Comparison of ENCODE assay signal across 14 cellular contexts in the genomic region with DNA sequence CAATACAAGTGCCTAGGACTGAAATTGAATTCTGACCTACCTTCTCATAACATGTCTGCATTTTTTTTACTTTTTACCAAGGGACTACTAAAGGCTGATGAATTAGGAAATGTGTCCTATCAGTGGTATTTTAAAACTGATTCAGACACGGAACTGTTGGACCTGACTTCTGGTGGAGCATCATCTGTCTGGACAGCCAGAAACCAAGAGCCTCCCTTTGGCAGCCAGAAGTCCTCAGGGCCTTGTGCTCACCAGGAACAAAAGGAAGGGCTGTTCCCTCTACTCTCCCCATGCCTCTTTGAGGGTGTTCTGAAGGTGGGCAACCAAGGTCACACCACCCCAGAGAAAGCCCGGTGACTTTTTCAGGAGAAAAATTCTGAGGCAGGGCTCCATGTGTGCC.
DNase-seq lines count a peak whose midpoint lies in the region; ATAC-seq and TF ChIP-seq lines count a peak whose summit lies in the region.
"Had no signal": no experiment of that assay in that cellular context is flagged by ENCODE, and none has a peak within 500 bp of the region (broad histone marks: within the 10 kb centered on the region; RNA-seq: fewer than 3 reads in every experiment).

No MANE protein-coding gene starts in this region.

- H3K27ac ChIP-seq in cardiac muscle cell (peak overlapping the region; percentile 87), rectal smooth muscle tissue (ENCODE audit: low read depth, low read length) (peak overlapping the region; percentile 82), ascending aorta (peak overlapping the region in 1 of 2 donors; percentile 73)

- TF ChIP-seq POLR2A in lower leg skin (IDR thresholded peaks at IDR 0.05) = no peak

- no peak overlapping the region for H3K9ac ChIP-seq in rectal smooth muscle tissue (ENCODE audit: low read length)

- no peaks in the 10 kb centered on the region for H3K36me3 ChIP-seq in cardiac muscle cell
- H3K36me3 ChIP-seq in rectal smooth muscle tissue (ENCODE audit: control insufficient read depth, insufficient read depth, low read length) = no peaks in the 10 kb centered on the region
- H3K36me3 ChIP-seq in ascending aorta = no peaks in the 10 kb centered on the region

- H3K27me3 ChIP-seq in cardiac muscle cell = no peaks in the 10 kb centered on the region
- no peaks in the 10 kb centered on the region for H3K27me3 ChIP-seq in rectal smooth muscle tissue (ENCODE audit: control insufficient read depth, insufficient read depth, low read length)
- H3K27me3 ChIP-seq in ascending aorta = no peaks in the 10 kb centered on the region

- no peaks in the 10 kb centered on the region for H3K36me3 Mint-ChIP-seq in glutamatergic neuron (ENCODE audit: unreplicated experiment)
- H3K36me3 Mint-ChIP-seq: activated naive CD8-positive, alpha-beta T cell treated with anti-CD3 and anti-CD28 coated beads for 36 hours; T-cell had no signal

- ATAC-seq in Right ventricle myocardium superior (ENCODE audit: poor library complexity) (no peak), HG02973 (IDR thresholded peaks at IDR 0.05; ENCODE audit: unreplicated experiment) (no peak)
- ATAC-seq: T-cell had no signal

- TF ChIP-seq CTCF in cardiac muscle cell (IDR thresholded peaks at IDR 0.05; ENCODE audit: low read depth, low read length) = no peak
- TF ChIP-seq CTCF in glutamatergic neuron (IDR thresholded peaks at IDR 0.05; ENCODE audit: partially characterized antibody, unreplicated experiment) = no peak
- no peak for TF ChIP-seq CTCF in ascending aorta (IDR thresholded peaks at IDR 0.05)
- no peak for TF ChIP-seq CTCF in lower leg skin (IDR thresholded peaks at IDR 0.05)

- peaks cover 67% of the 10 kb centered on the region for H3K4me1 Mint-ChIP-seq in glutamatergic neuron (ENCODE audit: low read depth, unreplicated experiment)

- intact Hi-C loops in Right ventricle myocardium superior (cut with DNase I) = no loop called here
- intact Hi-C loops in ascending aorta (cut with DNase I) = loop anchor here (2.0 kb wide), 2 partner anchors 23 to 209 kb away; partner anchors contain the start of gene AP3B1
- intact Hi-C loops in lower leg skin (cut with DNase I; ENCODE audit: low total_unique reads) = no loop called here

- H3K9me3 Mint-ChIP-seq in glutamatergic neuron (ENCODE audit: unreplicated experiment) = peaks cover 9% of the 10 kb centered on the region
- H3K9me3 Mint-ChIP-seq: activated naive CD8-positive, alpha-beta T cell treated with anti-CD3 and anti-CD28 coated beads for 36 hours; dendritic cell treated with granulocyte-macrophage colony-stimulating factor and Interleukin-4, amounts not matched to agents 40 ng/mL and 50 ng/mL, for 4 days; T-cell had no signal

- no peak for DNase-seq in cardiac muscle cell (ENCODE audit: low read depth in 1 of 2, low spot score in 1 of 2)
- DNase-seq in Right ventricle myocardium superior = no peak
- DNase-seq in glutamatergic neuron = no peak
- no peak for DNase-seq in ascending aorta (ENCODE audit: low spot score in 2 of 2)
- DNase-seq in SIG-M5 treated with dmso at 0.1 percent for 504 hours (lab: John Stamatoyannopoulos, UW; ENCODE audit: unreplicated experiment) = no peak
- DNase-seq in lower leg skin (ENCODE audit: low spot score in 2 of 2) = no peak
- DNase-seq: activated CD4-positive, CD25-positive, alpha-beta regulatory T cell treated with anti-CD3 and anti-CD28 coated beads, Interleukin-2, amount 50 U/mL, for 72 hours; activated naive CD8-positive, alpha-beta T cell treated with anti-CD3 and anti-CD28 coated beads for 36 hours; NCI-H1048; NCI-H2171; T-cell had no signal

- no peak overlapping the region for H3K4me3 ChIP-seq in cardiac muscle cell
- peak overlapping the region; percentile 29 for H3K4me3 ChIP-seq in rectal smooth muscle tissue (ENCODE audit: low read length)
- no peak overlapping the region for H3K4me3 ChIP-seq in ascending aorta
- H3K4me3 ChIP-seq in lower leg skin (ENCODE audit: low read depth, poor library complexity, severe bottlenecking) = no peak overlapping the region

- H3K27ac Mint-ChIP-seq in glutamatergic neuron (ENCODE audit: unreplicated experiment) = peak overlapping the region; percentile 94
- H3K27ac Mint-ChIP-seq: activated naive CD8-positive, alpha-beta T cell treated with anti-CD3 and anti-CD28 coated beads for 36 hours; dendritic cell treated with granulocyte-macrophage colony-stimulating factor and Interleukin-4, amounts not matched to agents 40 ng/mL and 50 ng/mL, for 4 days had no signal

- H3K9me3 ChIP-seq in cardiac muscle cell (ENCODE audit: low read depth) (no peaks in the 10 kb centered on the region), ascending aorta (no peaks in the 10 kb centered on the region)

- H3K4me3 Mint-ChIP-seq in glutamatergic neuron (ENCODE audit: unreplicated experiment) = no peak overlapping the region
- H3K4me3 Mint-ChIP-seq: activated naive CD8-positive, alpha-beta T cell treated with anti-CD3 and anti-CD28 coated beads for 36 hours; dendritic cell treated with granulocyte-macrophage colony-stimulating factor and Interleukin-4, amounts not matched to agents 40 ng/mL and 50 ng/mL, for 4 days; T-cell had no signal

- H3K4me1 ChIP-seq in cardiac muscle cell (ENCODE audit: low read depth) = peaks cover 92% of the 10 kb centered on the region
- H3K4me1 ChIP-seq in rectal smooth muscle tissue (ENCODE audit: control insufficient read depth, insufficient read depth, low read length) = peaks cover 41% of the 10 kb centered on the region
- peaks cover 10 to 36% of the 10 kb centered on the region in 2 donors for H3K4me1 ChIP-seq in ascending aorta

- WGBS in lower leg skin, 2 donors = 68% methylated on average over 2 of the region's 2 CpGs

- peaks cover 8% of the 10 kb centered on the region for H3K27me3 Mint-ChIP-seq in glutamatergic neuron (ENCODE audit: unreplicated experiment)
- H3K27me3 Mint-ChIP-seq: dendritic cell treated with granulocyte-macrophage colony-stimulating factor and Interleukin-4, amounts not matched to agents 40 ng/mL and 50 ng/mL, for 4 days had no signal
